8 cellular contexts compared by ENCODE assay signal in genomic region chr4:1684756-1685603, GRCh38. TPM values are rescaled to one million over a fixed set of nuclear protein-coding genes. Genes with fewer than 3 reads are reported as not detected.
A peak's percentile ranks its signal among the peaks of the same experiment; 100 is the strongest.
DNase-seq lines count a peak whose midpoint lies in the region; ATAC-seq and TF ChIP-seq lines count a peak whose summit lies in the region.

No MANE protein-coding gene starts in this region.

- peak overlapping the region; percentile 41 for H3K4me3 ChIP-seq in CD8-positive, alpha-beta T cell (ENCODE audit: low read depth, low read length)
- H3K4me3 ChIP-seq in cardiac fibroblast (replicated peaks in 1 of 2; ENCODE audit: low read depth in 2 of 2, low read length in 2 of 2), result peak overlapping the region; percentile 42 to 44

- no peaks in the 10 kb centered on the region for H3K4me1 ChIP-seq in CD8-positive, alpha-beta T cell (ENCODE audit: insufficient read depth, low read length)

- no peak overlapping the region for H3K27ac Mint-ChIP-seq in CD8-positive, alpha-beta T cell
- peak overlapping the region; percentile 50 for H3K27ac Mint-ChIP-seq in mesothelial cell of epicardium
- no peak overlapping the region for H3K27ac Mint-ChIP-seq in activated T-cell treated with anti-CD3 and anti-CD28 coated beads, Interleukin-2, amount 50 U/mL, for 72 hours

- no peak overlapping the region for H3K27ac ChIP-seq in CD8-positive, alpha-beta T cell (ENCODE audit: low read depth, low read length)

- no peaks in the 10 kb centered on the region for H3K9me3 Mint-ChIP-seq in CD8-positive, alpha-beta T cell
- H3K9me3 Mint-ChIP-seq in mesothelial cell of epicardium, result no peaks in the 10 kb centered on the region
- no peaks in the 10 kb centered on the region for H3K9me3 Mint-ChIP-seq in activated T-cell treated with anti-CD3 and anti-CD28 coated beads, Interleukin-2, amount 50 U/mL, for 72 hours

- CTCF ChIA-PET in CD8-positive, alpha-beta T cell (lab: Charles Lee), result interaction anchor here (1.5 to 20.1 kb wide), 2 partner anchors 9 to 39 kb away, joined by 4 to 509 read pairs; partner anchors contain the start of genes TACC3 and TMEM129

- H3K4me1 Mint-ChIP-seq in CD8-positive, alpha-beta T cell (ENCODE audit: low read depth), result peaks cover 12% of the 10 kb centered on the region
- peaks cover 10% of the 10 kb centered on the region for H3K4me1 Mint-ChIP-seq in mesothelial cell of epicardium
- peaks cover 12% of the 10 kb centered on the region for H3K4me1 Mint-ChIP-seq in activated T-cell treated with anti-CD3 and anti-CD28 coated beads, Interleukin-2, amount 50 U/mL, for 72 hours (ENCODE audit: low read depth)

- no peaks in the 10 kb centered on the region for H3K27me3 Mint-ChIP-seq in CD8-positive, alpha-beta T cell (ENCODE audit: low read depth)
- H3K27me3 Mint-ChIP-seq in mesothelial cell of epicardium (ENCODE audit: low read depth), result no peaks in the 10 kb centered on the region
- H3K27me3 Mint-ChIP-seq in activated T-cell treated with anti-CD3 and anti-CD28 coated beads, Interleukin-2, amount 50 U/mL, for 72 hours (ENCODE audit: low read depth), result no peaks in the 10 kb centered on the region

- no peak for ATAC-seq in CD8-positive, alpha-beta T cell
- peak; percentile 12 for ATAC-seq in HG02970 (IDR thresholded peaks at IDR 0.05; ENCODE audit: low FRiP score, unreplicated experiment)
- no peak for ATAC-seq in activated T-cell treated with anti-CD3 and anti-CD28 coated beads, Interleukin-2, amount 50 U/mL, for 72 hours (replicated peaks in 1 of 2)

- H3K36me3 ChIP-seq in CD8-positive, alpha-beta T cell (ENCODE audit: insufficient read depth, low read length), result no peaks in the 10 kb centered on the region

- intact Hi-C loops in CD8-positive, alpha-beta T cell (cut with DNase I, micrococcal nuclease), result loop anchor here (1.0 to 10.0 kb wide), 7 partner anchors 27 to 187 kb away; partner anchors contain the start of genes SLBP (in 2 of the 2), TACC3 (in 2 of the 2), TMEM129 (in 2 of the 2) and LETM1 (in 1 of the 2)

- H3K27me3 ChIP-seq in CD8-positive, alpha-beta T cell (ENCODE audit: insufficient read depth, low read length), result no peaks in the 10 kb centered on the region

- H3K36me3 Mint-ChIP-seq in CD8-positive, alpha-beta T cell, result no peaks in the 10 kb centered on the region
- H3K36me3 Mint-ChIP-seq in mesothelial cell of epicardium, result peaks cover 3% of the 10 kb centered on the region
- peaks cover 0 to 3% of the 10 kb centered on the region in 2 donors for H3K36me3 Mint-ChIP-seq in activated T-cell treated with anti-CD3 and anti-CD28 coated beads, Interleukin-2, amount 50 U/mL, for 72 hours (ENCODE audit: insufficient read depth in 2 of 2)

- peak overlapping the region; percentile 62 for H3K4me3 Mint-ChIP-seq in CD8-positive, alpha-beta T cell
- peak overlapping the region; percentile 56 for H3K4me3 Mint-ChIP-seq in mesothelial cell of epicardium
- H3K4me3 Mint-ChIP-seq in activated T-cell treated with anti-CD3 and anti-CD28 coated beads, Interleukin-2, amount 50 U/mL, for 72 hours, result peak overlapping the region in 1 of 2 donors; percentile 67

- POLR2A ChIA-PET in CD8-positive, alpha-beta T cell (lab: Charles Lee), result no interaction called here

- no peak for TF ChIP-seq CTCF in CD8-positive, alpha-beta T cell (IDR thresholded peaks at IDR 0.05)
- TF ChIP-seq CTCF in cardiac fibroblast (IDR thresholded peaks at IDR 0.05; ENCODE audit: low read depth, low read length) (no peak), mesothelial cell of epicardium (IDR thresholded peaks at IDR 0.05; ENCODE audit: unreplicated experiment) (no peak)

- DNase-seq in CD8-positive, alpha-beta T cell, result no peak
- no peak for DNase-seq in cardiac fibroblast (ENCODE audit: low read depth in 2 of 2)
- no peak for DNase-seq in mesothelial cell of epicardium (ENCODE audit: low spot score in 2 of 2, unreplicated experiment in 2 of 2)
- DNase-seq in EL, result no peak
- no peak for DNase-seq in NOMO-1 treated with dmso at 0.1 percent for 144 hours (lab: John Stamatoyannopoulos, UW; ENCODE audit: unreplicated experiment)
- DNase-seq in NK-92 (lab: John Stamatoyannopoulos, UW; ENCODE audit: unreplicated experiment), result no peak
- no peak for DNase-seq in activated T-cell treated with anti-CD3 and anti-CD28 coated beads, Interleukin-2, amount 50 U/mL, for 72 hours

- H3K9me3 ChIP-seq in CD8-positive, alpha-beta T cell (ENCODE audit: low read length), result no peaks in the 10 kb centered on the region

RNA-seq across cellular contexts. Expression of gene FAM53A, which starts 0.9 kb away (rescaled TPM):
- 1 to 10 TPM; 1.8 to 1.9 TPM for total RNA-seq in CD8-positive, alpha-beta T cell
- total RNA-seq in mesothelial cell of epicardium, result 7.2 to 10.5 TPM (median 7.6 TPM) in 3 replicates
- total RNA-seq in activated T-cell treated with anti-CD3 and anti-CD28 coated beads, Interleukin-2, amount 50 U/mL, for 72 hours, result 1 to 10 TPM; 1.4 to 4.0 TPM

RNA-seq across cellular contexts. Expression of gene SLBP, which starts 27.1 kb away (rescaled TPM):
- 10 to 100 TPM; 61.2 to 62.6 TPM for total RNA-seq in CD8-positive, alpha-beta T cell
- total RNA-seq in mesothelial cell of epicardium, result 45.8 to 50.6 TPM (median 49.8 TPM) in 3 replicates
- total RNA-seq in activated T-cell treated with anti-CD3 and anti-CD28 coated beads, Interleukin-2, amount 50 U/mL, for 72 hours, result 10 to 100 TPM; 56.4 to 63.1 TPM

RNA-seq across cellular contexts. Expression of gene TMEM129, which starts 36.1 kb away (rescaled TPM):
- 10 to 100 TPM; 14.5 to 14.8 TPM for total RNA-seq in CD8-positive, alpha-beta T cell
- total RNA-seq in mesothelial cell of epicardium, result 36.0 to 37.8 TPM (median 37.3 TPM) in 3 replicates
- 10 to 100 TPM; 20.4 to 22.1 TPM for total RNA-seq in activated T-cell treated with anti-CD3 and anti-CD28 coated beads, Interleukin-2, amount 50 U/mL, for 72 hours

RNA-seq across cellular contexts. Expression of gene TACC3, which starts 36.3 kb away (rescaled TPM):
- total RNA-seq in CD8-positive, alpha-beta T cell, result 100 to 1,000 TPM; 131 to 137 TPM
- 38.9 to 45.3 TPM (median 44.4 TPM) in 3 replicates for total RNA-seq in mesothelial cell of epicardium
- 100 to 1,000 TPM; 172 to 206 TPM for total RNA-seq in activated T-cell treated with anti-CD3 and anti-CD28 coated beads, Interleukin-2, amount 50 U/mL, for 72 hours
